In genomic region chr6:85400331-85400730, GRCh38 we compare ENCODE assay signal across 26 cellular contexts. TPM values are rescaled to one million over a fixed set of nuclear protein-coding genes. Genes with fewer than 3 reads are reported as not detected.
"Had no signal": no experiment of that assay in that cellular context is flagged by ENCODE, and none has a peak within 500 bp of the region (broad histone marks: within the 10 kb centered on the region; RNA-seq: fewer than 3 reads in every experiment).

No MANE protein-coding gene starts in this region.

- H3K9me3 Mint-ChIP-seq: activated B cell treated with CpG ODN at 0.5 μM for 24 hours; activated naive CD4-positive, alpha-beta T cell treated with anti-CD3 and anti-CD28 coated beads, Interleukin-2, amount 10 ng/mL, durations not matched to agents 7 days and 5 days; type B pancreatic cell had no signal

- H3K4me3 ChIP-seq: colonic mucosa, gastrocnemius medialis, left lung, lower lobe of right lung, mucosa of descending colon, psoas muscle, right atrium auricular region, spleen, testis, uterus had no signal

- ATAC-seq: gastrocnemius medialis, left lung, lower lobe of right lung, mucosa of descending colon, psoas muscle had no signal

- H3K27ac Mint-ChIP-seq: activated B cell treated with CpG ODN at 0.5 μM for 24 hours; activated naive CD4-positive, alpha-beta T cell treated with anti-CD3 and anti-CD28 coated beads, Interleukin-2, amount 10 ng/mL, durations not matched to agents 7 days and 5 days; activated T-helper 1 cell treated with anti-CD3 and anti-CD28 coated beads, Interleukin-12 subunit alpha, Interleukin-12 subunit beta, Interleukin-2, Interleukin-4 antibody, amounts not matched to agents 30 ng/mL and 10 ng/mL and 1 ng/mL, durations not matched to agents 14 hours and 24 hours and 36 hours; T-helper 2 cell treated with Interferon-gamma antibody and Interleukin-4, amounts not matched to agents 5 μg/mL and 100 μg/mL, for 36 hours; type B pancreatic cell had no signal

- H3K27me3 Mint-ChIP-seq: type B pancreatic cell had no signal

- H3K4me1 ChIP-seq: gastrocnemius medialis, parathyroid adenoma, psoas muscle, uterus had no signal

- H3K27me3 ChIP-seq: colonic mucosa, gastrocnemius medialis, left lung, right atrium auricular region, spleen, testis, uterus had no signal

- H3K79me2 ChIP-seq: parathyroid adenoma had no signal

- DNase-seq: activated B cell treated with CpG ODN at 0.5 μM for 24 hours; activated CD8-positive, alpha-beta memory T cell treated with anti-CD3 and anti-CD28 coated beads, Interleukin-2, amount 50 U/mL, for 4 hours; activated effector memory CD4-positive, alpha-beta T cell treated with anti-CD3 and anti-CD28 coated beads, Interleukin-2, amount 50 U/mL, for 16 hours; activated naive CD4-positive, alpha-beta T cell treated with anti-CD3 and anti-CD28 coated beads, Interleukin-2, amount 10 ng/mL, durations not matched to agents 7 days and 5 days; activated T-cell treated with anti-CD3 and anti-CD28 coated beads, Interleukin-2, amount 50 U/mL, for 1 hour; colonic mucosa; effector CD8-positive, alpha-beta T cell; erythroblast; gastrocnemius medialis; glutamatergic neuron; left lung; lower lobe of right lung; mucosa of descending colon; psoas muscle; spleen; stimulated activated naive CD4-positive, alpha-beta T cell treated with Interleukin-2 at 50 U/mL for 16 hours; T-helper 1 cell; testis; uterus had no signal

- H3K9ac ChIP-seq: parathyroid adenoma had no signal

- H3K27ac ChIP-seq: colonic mucosa, gastrocnemius medialis, left lung, lower lobe of right lung, parathyroid adenoma, psoas muscle, right atrium auricular region, testis, uterus had no signal

- FAIRE-seq: islet of Langerhans had no signal

- H3K36me3 Mint-ChIP-seq: activated naive CD4-positive, alpha-beta T cell treated with anti-CD3 and anti-CD28 coated beads, Interleukin-2, amount 10 ng/mL, durations not matched to agents 7 days and 5 days; type B pancreatic cell had no signal

- H3K36me3 ChIP-seq: colonic mucosa, gastrocnemius medialis, left lung, lower lobe of right lung, right atrium auricular region, spleen, uterus had no signal

- H2AFZ ChIP-seq: parathyroid adenoma had no signal

- H3K4me3 Mint-ChIP-seq: activated B cell treated with CpG ODN at 0.5 μM for 24 hours; activated naive CD4-positive, alpha-beta T cell treated with anti-CD3 and anti-CD28 coated beads, Interleukin-2, amount 10 ng/mL, durations not matched to agents 7 days and 5 days; activated T-helper 1 cell treated with anti-CD3 and anti-CD28 coated beads, Interleukin-12 subunit alpha, Interleukin-12 subunit beta, Interleukin-2, Interleukin-4 antibody, amounts not matched to agents 30 ng/mL and 10 ng/mL and 1 ng/mL, durations not matched to agents 14 hours and 24 hours and 36 hours; T-helper 2 cell treated with Interferon-gamma antibody and Interleukin-4, amounts not matched to agents 5 μg/mL and 100 μg/mL, for 36 hours; type B pancreatic cell had no signal

- H3K9me3 ChIP-seq: colonic mucosa, gastrocnemius medialis, left lung, lower lobe of right lung, mucosa of descending colon, testis, uterus had no signal

RNA-seq across cellular contexts. Expression of gene NT5E, which starts 49.6 kb away (rescaled TPM):
- polyA plus RNA-seq: neural cell had no signal
